In genomic region chrY:16668402-16668801, GRCh38 we compare ENCODE assay signal across 1 cellular context.
TF ChIP-seq lines count a peak whose summit lies in the region.

No MANE protein-coding gene starts in this region.

TF ChIP-seq in endothelial cell of umbilical vein, 7 proteins besides CTCF, POLR2A, EP300 and RAD21:
- no peak for TF ChIP-seq GATA2 (IDR thresholded peaks at IDR 0.05; ENCODE audit: insufficient read depth, insufficient read length, low read depth, low read length)
- no peak for TF ChIP-seq POLR2AphosphoS5 (IDR thresholded peaks at IDR 0.05; ENCODE audit: insufficient read depth, low read depth, low read length)
- TF ChIP-seq MYC (IDR thresholded peaks at IDR 0.05; ENCODE audit: low read depth, low read length), result no peak
- no peak for TF ChIP-seq FOS (IDR thresholded peaks at IDR 0.05; ENCODE audit: borderline replicate concordance, insufficient read depth, low read length)
- no peak for TF ChIP-seq JUN (IDR thresholded peaks at IDR 0.05; ENCODE audit: borderline replicate concordance, insufficient read depth, insufficient read length, low read depth)
- TF ChIP-seq, protein P1, sequence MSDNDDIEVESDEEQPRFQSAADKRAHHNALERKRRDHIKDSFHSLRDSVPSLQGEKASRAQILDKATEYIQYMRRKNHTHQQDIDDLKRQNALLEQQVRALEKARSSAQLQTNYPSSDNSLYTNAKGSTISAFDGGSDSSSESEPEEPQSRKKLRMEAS (IDR thresholded peaks at IDR 0.05; ENCODE audit: insufficient read depth, insufficient read length), result no peak
- no peak for TF ChIP-seq EZH2 (IDR thresholded peaks at IDR 0.05; ENCODE audit: borderline replicate concordance, low read depth, low read length, severe bottlenecking)
